ENCODE assay signal across 1 cellular context in genomic region chr12:98653866-98654493, GRCh38.
A peak's percentile ranks its signal among the peaks of the same experiment; 100 is the strongest.
TF ChIP-seq lines count a peak whose summit lies in the region.

No MANE protein-coding gene starts in this region.

TF ChIP-seq in GM12878, 131 proteins besides CTCF, POLR2A, EP300 and RAD21:
- TF ChIP-seq SMC3 (IDR thresholded peaks at IDR 0.05; ENCODE audit: borderline replicate concordance, low read length) (peak; percentile 78), ZNF24 (IDR thresholded peaks at IDR 0.05) (peak; percentile 66; the same call in 1 of the 2 replicates), SMARCA5 (IDR thresholded peaks at IDR 0.05) (0 out of 2 replicates have a peak, but pooled peaks have one; percentile 49), SREBF2 (IDR thresholded peaks at IDR 0.05; ENCODE audit: low read length) (no peak)
